ENCODE assay signal across 34 cellular contexts in genomic region chr4:69583543-69583942, GRCh38. TPM values are rescaled to one million over a fixed set of nuclear protein-coding genes. Genes with fewer than 3 reads are reported as not detected.
"Had no signal": no experiment of that assay in that cellular context is flagged by ENCODE, and none has a peak within 500 bp of the region (broad histone marks: within the 10 kb centered on the region; RNA-seq: fewer than 3 reads in every experiment).

No MANE protein-coding gene starts in this region.

- H3K4me3 ChIP-seq: ascending aorta, breast epithelium, cardiac muscle cell, colonic mucosa, esophagus squamous epithelium, gastroesophageal sphincter, heart right ventricle had no signal

- H3K27ac ChIP-seq: ascending aorta, breast epithelium, cardiac muscle cell, colonic mucosa, epithelial cell of prostate, esophagus squamous epithelium, gastroesophageal sphincter, heart right ventricle, WERI-Rb-1 had no signal

- H3K36me3 Mint-ChIP-seq: activated CD4-positive, alpha-beta memory T cell treated with anti-CD3 and anti-CD28 coated beads for 36 hours; activated naive CD4-positive, alpha-beta T cell treated with anti-CD3 and anti-CD28 coated beads, Interleukin-2, amount 10 ng/mL, durations not matched to agents 7 days and 5 days; activated naive CD4-positive, alpha-beta T cell treated with anti-CD3 and anti-CD28 coated beads, Interleukin-2, amount 50 U/mL, for 72 hours; activated naive CD8-positive, alpha-beta T cell treated with anti-CD3 and anti-CD28 coated beads, Interleukin-2, amount 10 ng/mL, durations not matched to agents 7 days and 5 days; brain had no signal

- H3K27me3 Mint-ChIP-seq: activated B cell treated with CpG ODN at 0.5 μM for 24 hours; activated naive CD4-positive, alpha-beta T cell treated with anti-CD3 and anti-CD28 coated beads, Interleukin-2, amount 10 ng/mL, durations not matched to agents 7 days and 5 days; activated T-cell treated with anti-CD3 and anti-CD28 coated beads, Interleukin-2, amount 50 U/mL, for 24 hours had no signal

- H3K4me1 Mint-ChIP-seq: activated B cell treated with CpG ODN at 0.5 μM for 24 hours; activated naive CD4-positive, alpha-beta T cell treated with anti-CD3 and anti-CD28 coated beads, Interleukin-2, amount 10 ng/mL, durations not matched to agents 7 days and 5 days; activated naive CD8-positive, alpha-beta T cell treated with anti-CD3 and anti-CD28 coated beads, Interleukin-2, amount 10 ng/mL, durations not matched to agents 7 days and 5 days; brain had no signal

- H3K9me3 Mint-ChIP-seq: activated B cell treated with CpG ODN at 0.5 μM for 24 hours; activated CD4-positive, alpha-beta memory T cell treated with anti-CD3 and anti-CD28 coated beads for 36 hours; activated naive CD4-positive, alpha-beta T cell treated with anti-CD3 and anti-CD28 coated beads, Interleukin-2, amount 10 ng/mL, durations not matched to agents 7 days and 5 days; activated naive CD4-positive, alpha-beta T cell treated with anti-CD3 and anti-CD28 coated beads, Interleukin-2, amount 50 U/mL, for 72 hours; activated naive CD8-positive, alpha-beta T cell treated with anti-CD3 and anti-CD28 coated beads, Interleukin-2, amount 10 ng/mL, durations not matched to agents 7 days and 5 days; activated T-cell treated with anti-CD3 and anti-CD28 coated beads, Interleukin-2, amount 50 U/mL, for 24 hours; activated T-cell treated with anti-CD3 and anti-CD28 coated beads, Interleukin-2, amount 50 U/mL, for 72 hours; brain had no signal

- H3K4me3 Mint-ChIP-seq: activated B cell treated with CpG ODN at 0.5 μM for 24 hours; activated CD4-positive, alpha-beta memory T cell treated with anti-CD3 and anti-CD28 coated beads for 36 hours; activated naive CD4-positive, alpha-beta T cell treated with anti-CD3 and anti-CD28 coated beads, Interleukin-2, amount 10 ng/mL, durations not matched to agents 7 days and 5 days; activated naive CD8-positive, alpha-beta T cell treated with anti-CD3 and anti-CD28 coated beads, Interleukin-2, amount 10 ng/mL, durations not matched to agents 7 days and 5 days; activated T-cell treated with anti-CD3 and anti-CD28 coated beads, Interleukin-2, amount 50 U/mL, for 24 hours; activated T-cell treated with anti-CD3 and anti-CD28 coated beads, Interleukin-2, amount 50 U/mL, for 72 hours; brain had no signal

- DNase-seq: activated B cell treated with CpG ODN at 0.5 μM for 24 hours; activated CD4-positive, alpha-beta memory T cell treated with anti-CD3 and anti-CD28 coated beads for 36 hours; activated CD4-positive, alpha-beta T cell treated with anti-CD3 and anti-CD28 coated beads for 48 hours; activated CD8-positive, alpha-beta memory T cell treated with anti-CD3 and anti-CD28 coated beads, Interleukin-2, amount 50 U/mL, for 48 hours; activated gamma-delta T cell; activated naive CD4-positive, alpha-beta T cell; activated naive CD4-positive, alpha-beta T cell treated with anti-CD3 and anti-CD28 coated beads, Interleukin-2, amount 10 ng/mL, durations not matched to agents 7 days and 5 days; activated naive CD8-positive, alpha-beta T cell treated with anti-CD3 and anti-CD28 coated beads, Interleukin-2, amount 10 ng/mL, durations not matched to agents 7 days and 5 days; activated T-cell treated with anti-CD3 and anti-CD28 coated beads for 4 hours; activated T-cell treated with anti-CD3 and anti-CD28 coated beads, Interleukin-2, amount 50 U/mL, for 24 hours; activated T-cell treated with anti-CD3 and anti-CD28 coated beads, Interleukin-2, amount 50 U/mL, for 72 hours; central memory CD4-positive, alpha-beta T cell; cerebellar nuclear complex; colonic mucosa; effector CD8-positive, alpha-beta T cell; esophagus squamous epithelium; foreskin melanocyte; heart right ventricle; T-helper 2 cell; WERI-Rb-1 had no signal

- H3K27ac Mint-ChIP-seq: activated B cell treated with CpG ODN at 0.5 μM for 24 hours; activated CD4-positive, alpha-beta memory T cell treated with anti-CD3 and anti-CD28 coated beads for 36 hours; activated naive CD4-positive, alpha-beta T cell treated with anti-CD3 and anti-CD28 coated beads, Interleukin-2, amount 10 ng/mL, durations not matched to agents 7 days and 5 days; activated naive CD4-positive, alpha-beta T cell treated with anti-CD3 and anti-CD28 coated beads, Interleukin-2, amount 50 U/mL, for 72 hours; activated naive CD8-positive, alpha-beta T cell treated with anti-CD3 and anti-CD28 coated beads, Interleukin-2, amount 10 ng/mL, durations not matched to agents 7 days and 5 days; activated T-cell treated with anti-CD3 and anti-CD28 coated beads, Interleukin-2, amount 50 U/mL, for 24 hours; activated T-cell treated with anti-CD3 and anti-CD28 coated beads, Interleukin-2, amount 50 U/mL, for 72 hours; brain had no signal

- H3K27me3 ChIP-seq: ascending aorta, breast epithelium, cardiac muscle cell, colonic mucosa, esophagus squamous epithelium, gastroesophageal sphincter, heart right ventricle had no signal

- ATAC-seq: activated CD4-positive, CD25-positive, alpha-beta regulatory T cell treated with anti-CD3 and anti-CD28 coated beads, Interleukin-2, amount 50 U/mL, for 24 hours; activated naive CD4-positive, alpha-beta T cell treated with anti-CD3 and anti-CD28 coated beads, Interleukin-2, amount 50 U/mL, for 72 hours; activated T-cell treated with anti-CD3 and anti-CD28 coated beads, Interleukin-2, amount 50 U/mL, for 72 hours; gastroesophageal sphincter; heart right ventricle had no signal

RNA-seq across cellular contexts. Expression of gene UGT2A2, which starts 55.9 kb away (rescaled TPM):
- total RNA-seq: activated B cell treated with CpG ODN at 0.5 μM for 24 hours; activated CD4-positive, alpha-beta memory T cell treated with anti-CD3 and anti-CD28 coated beads for 36 hours; activated naive CD4-positive, alpha-beta T cell treated with anti-CD3 and anti-CD28 coated beads, Interleukin-2, amount 50 U/mL, for 72 hours; activated naive CD8-positive, alpha-beta T cell treated with anti-CD3 and anti-CD28 coated beads, Interleukin-2, amount 10 ng/mL, durations not matched to agents 7 days and 5 days; activated T-cell treated with anti-CD3 and anti-CD28 coated beads, Interleukin-2, amount 50 U/mL, for 72 hours; ascending aorta; breast epithelium; cardiac muscle cell; colonic mucosa; dermis microvascular lymphatic vessel endothelial cell; endothelial cell of umbilical vein; esophagus squamous epithelium; fibroblast of lung; fibroblast of villous mesenchyme; gastroesophageal sphincter; glomerular endothelial cell; heart right ventricle; T-helper 1 cell treated with Interleukin-12 subunit alpha and Interleukin-12 subunit beta and Interleukin-4 antibody, amounts not matched to agents 30 ng/mL and 1 ng/mL, for 36 hours had no signal
